In the genomic region with DNA sequence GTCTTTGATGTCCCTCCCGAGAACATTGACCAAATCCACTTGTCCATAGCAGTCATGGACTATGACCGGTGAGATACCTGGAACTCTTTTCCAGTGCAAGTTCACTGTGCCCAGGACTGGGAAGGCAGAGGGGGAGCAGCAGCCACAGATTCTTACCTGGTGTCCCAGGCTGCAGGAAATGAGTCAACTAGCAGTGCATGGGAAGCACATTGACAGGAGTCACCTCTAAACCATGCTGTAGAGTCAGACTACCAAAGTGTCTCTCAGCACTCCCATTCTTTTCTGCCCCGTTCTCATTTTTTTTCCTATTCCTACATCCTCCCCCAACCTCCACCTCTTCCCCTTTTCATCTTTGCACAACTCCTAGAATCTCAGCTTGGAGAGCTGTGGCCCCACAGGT, we compare ENCODE assay signal across 15 cellular contexts.
DNase-seq lines count a peak whose midpoint lies in the region; ATAC-seq and TF ChIP-seq lines count a peak whose summit lies in the region.
"Had no signal": no experiment of that assay in that cellular context is flagged by ENCODE, and none has a peak within 500 bp of the region (broad histone marks: within the 10 kb centered on the region; RNA-seq: fewer than 3 reads in every experiment).

No MANE protein-coding gene starts in this region.

- peak; percentile 30 for DNase-seq in H4 (ENCODE audit: low spot score)
- DNase-seq in RPMI7951 (ENCODE audit: low read depth): peak; percentile 60
- peak; percentile 7 for DNase-seq in choroid plexus epithelial cell (ENCODE audit: low read depth)
- DNase-seq in kidney tubule cell (ENCODE audit: low spot score): peak; percentile 74
- DNase-seq in cerebellar nuclear complex (lab: John Stamatoyannopoulos, UW): no peak
- DNase-seq in spleen: no peak
- DNase-seq: DND-41, NCI-H1436, NCI-H2029 treated with DMSO at 0.1 percent for 48 hours, NCI-H774 had no signal

- ATAC-seq in GM18505 (IDR thresholded peaks at IDR 0.05; ENCODE audit: unreplicated experiment): no peak
- ATAC-seq: Right ventricle myocardium inferior, SK-N-SH treated with all-trans-retinoic acid at 6 μM for 48 hours had no signal

- 65 to 85% (median 83%) methylated on average over 3 of the region's 3 CpGs for WGBS in spleen, 5 donors

- TF ChIP-seq CTCF in choroid plexus epithelial cell (conservative IDR thresholded peaks at IDR 0.05; ENCODE audit: low read depth, low read length) (no peak), spleen (IDR thresholded peaks at IDR 0.05 in 8 of 11, conservative IDR thresholded peaks at IDR 0.05 in 3 of 11) (no peak)

- no peak overlapping the region for H3K4me3 ChIP-seq in choroid plexus epithelial cell (ENCODE audit: low read depth, low read length)
- no peak overlapping the region for H3K4me3 ChIP-seq in spleen

- TF ChIP-seq POLR2A in spleen (IDR thresholded peaks at IDR 0.05) (no peak), GM18505 (IDR thresholded peaks at IDR 0.05; ENCODE audit: borderline replicate concordance, extremely low read depth, insufficient read depth, insufficient read length) (no peak)

- intact Hi-C loops in spleen (cut with DNase I; ENCODE audit: low total_unique reads): no loop called here

- peaks cover 0 to 12% (median 0%) of the 10 kb centered on the region in 7 donors for H3K27me3 ChIP-seq in spleen (replicated peaks in 1 of 7)

- H3K4me1 ChIP-seq in spleen: no peaks in the 10 kb centered on the region

- H3K9me3 ChIP-seq in spleen: no peaks in the 10 kb centered on the region

- no peak overlapping the region for H3K27ac ChIP-seq in spleen
- H3K27ac ChIP-seq: C4-2B, HL-60 had no signal

- H3K36me3 ChIP-seq in spleen: no peaks in the 10 kb centered on the region

Comparison
In these comparisons a context has a peak if more than half of its experiments do, and no peak if none do; other contexts are left out.
1. DNase-seq: peak in H4 (single experiment), RPMI7951 (single experiment), choroid plexus epithelial cell (single experiment) and kidney tubule cell (single experiment); none in cerebellar nuclear complex (0 of 2) and spleen (single experiment).